ENCODE assay signal across 23 cellular contexts in the genomic region with DNA sequence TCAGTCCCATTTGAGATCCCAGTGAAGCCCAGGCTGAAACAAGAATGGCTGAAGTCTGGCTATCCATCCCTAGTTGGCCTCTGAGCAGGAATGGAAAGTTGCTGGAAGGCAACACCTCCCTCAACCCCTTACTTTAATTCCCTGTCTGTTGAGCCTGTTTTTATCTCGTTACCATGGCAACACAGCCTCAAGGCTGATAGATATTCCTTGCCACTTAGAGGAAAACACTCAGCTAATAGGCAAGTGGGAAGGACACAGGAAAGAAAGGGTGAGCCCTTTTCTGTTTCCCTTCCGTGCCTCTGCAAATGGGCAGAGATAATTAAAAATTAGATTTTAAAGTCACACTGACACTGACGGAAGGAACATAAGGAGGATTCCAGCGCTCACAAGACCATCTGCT.
DNase-seq lines count a peak whose midpoint lies in the region; ATAC-seq, FAIRE-seq and TF ChIP-seq lines count a peak whose summit lies in the region.
"Had no signal": no experiment of that assay in that cellular context is flagged by ENCODE, and none has a peak within 500 bp of the region (broad histone marks: within the 10 kb centered on the region; RNA-seq: fewer than 3 reads in every experiment).

No MANE protein-coding gene starts in this region.

- H2BK12ac ChIP-seq in H1 (ENCODE audit: low read depth, low read length) = no peak overlapping the region

- H3K4me3 ChIP-seq in H1 (ENCODE audit: extremely low read depth in 1 of 4, insufficient read depth in 2 of 4, low read depth in 3 of 4, low read length in 4 of 4) = no peak overlapping the region
- no peak overlapping the region for H3K4me3 ChIP-seq in vagina
- H3K4me3 ChIP-seq: dorsolateral prefrontal cortex, upper lobe of right lung had no signal

- H3K4me1 Mint-ChIP-seq in mesothelial cell of epicardium = peaks cover 39% of the 10 kb centered on the region
- no peaks in the 10 kb centered on the region for H3K4me1 Mint-ChIP-seq in stimulated activated naive CD8-positive, alpha-beta T cell treated with anti-CD3 and anti-CD28 coated beads, Interleukin-15, amount 100 ng/mL, for 72 hours
- H3K4me1 Mint-ChIP-seq: CD4-positive, alpha-beta memory T cell had no signal

- H3K56ac ChIP-seq in H1 (replicated peaks; ENCODE audit: insufficient read length, low read depth, low read length) = no peak overlapping the region

- no peak overlapping the region for H3K4me2 ChIP-seq in H1 (ENCODE audit: insufficient read depth in 1 of 2, low read depth in 2 of 2, low read length in 2 of 2)

- H3K4me1 ChIP-seq in H1 (replicated peaks in 1 of 4; ENCODE audit: control insufficient read depth in 3 of 4, insufficient read depth in 4 of 4, low read length in 3 of 4) = peaks cover 0 to 9% (median 4%) of the 10 kb centered on the region in 4 experiments; a peak in 4 of 7 replicates
- no peaks in the 10 kb centered on the region for H3K4me1 ChIP-seq in vagina
- H3K4me1 ChIP-seq: upper lobe of right lung had no signal

- no peak overlapping the region for H3K9ac ChIP-seq in H1 (replicated peaks in 1 of 4; ENCODE audit: extremely low read depth in 1 of 4, low read depth in 3 of 4, low read length in 3 of 4)

- no peak overlapping the region for H3K23ac ChIP-seq in H1 (ENCODE audit: insufficient read length)

- TF ChIP-seq POLR2A in H1 (IDR thresholded peaks at IDR 0.05; ENCODE audit: control extremely low read depth in 1 of 2, low read depth in 2 of 2, low read length in 2 of 2) = no peak
- no peak for TF ChIP-seq POLR2A in vagina (IDR thresholded peaks at IDR 0.05)

- no peak for ATAC-seq in GM18907 (IDR thresholded peaks at IDR 0.05; ENCODE audit: unreplicated experiment)
- no peak for ATAC-seq in stimulated activated naive CD8-positive, alpha-beta T cell treated with anti-CD3 and anti-CD28 coated beads, Interleukin-15, amount 100 ng/mL, for 72 hours
- ATAC-seq: activated CD8-positive, alpha-beta T cell treated with anti-CD3 and anti-CD28 coated beads, Interleukin-2, amount 10 ng/mL, durations not matched to agents 7 days and 5 days; HCT116; left lobe of liver; upper lobe of right lung had no signal

- intact Hi-C loops in vagina (cut with DNase I) = no loop called here

- H3K27me3 ChIP-seq in H1 (replicated peaks in 1 of 4; ENCODE audit: control insufficient read depth in 3 of 4, extremely low read depth in 1 of 4, insufficient read depth in 3 of 4, low read length in 3 of 4) (no peaks in the 10 kb centered on the region), vagina (no peaks in the 10 kb centered on the region)

- no peak overlapping the region for H4K91ac ChIP-seq in H1 (replicated peaks; ENCODE audit: insufficient read length, low read length)

- no peak for TF ChIP-seq CTCF in H1 (IDR thresholded peaks at IDR 0.05; ENCODE audit: control extremely low read depth in 1 of 3, insufficient read depth in 1 of 3, low read depth in 1 of 3, low read length in 3 of 3)
- no peak for TF ChIP-seq CTCF in mesothelial cell of epicardium (IDR thresholded peaks at IDR 0.05; ENCODE audit: unreplicated experiment)
- no peak for TF ChIP-seq CTCF in vagina (IDR thresholded peaks at IDR 0.05)

- H3K36me3 Mint-ChIP-seq in mesothelial cell of epicardium = peaks cover 4% of the 10 kb centered on the region
- H3K36me3 Mint-ChIP-seq: CD4-positive, alpha-beta memory T cell had no signal

- H3K23me2 ChIP-seq in H1 (ENCODE audit: low read depth, low read length) = no peaks in the 10 kb centered on the region; the same call in 1 of the 2 replicates

- no peak for TF ChIP-seq EP300 in H1 (IDR thresholded peaks at IDR 0.05; ENCODE audit: borderline replicate concordance in 1 of 2, low read depth in 2 of 2, low read length in 2 of 2)

- no peak overlapping the region for H2AFZ ChIP-seq in H1 (ENCODE audit: low read length)

- H3K18ac ChIP-seq in H1 (ENCODE audit: extremely low read depth, low read length) = no peak overlapping the region

- no peak overlapping the region for H2BK5ac ChIP-seq in H1 (ENCODE audit: low read depth, low read length)

- no peaks in the 10 kb centered on the region for H4K20me1 ChIP-seq in H1 (replicated peaks in 1 of 2; ENCODE audit: control insufficient read depth in 1 of 2, insufficient read depth in 2 of 2, low read length in 2 of 2)

- H3K9me3 ChIP-seq in H1 (ENCODE audit: insufficient read depth in 2 of 2, low read depth in 1 of 2, low read length in 1 of 2) (no peaks in the 10 kb centered on the region), vagina (no peaks in the 10 kb centered on the region)
- H3K9me3 ChIP-seq: upper lobe of right lung had no signal

- H3K27ac Mint-ChIP-seq in mesothelial cell of epicardium = peak overlapping the region; percentile 77
- H3K27ac Mint-ChIP-seq in stimulated activated naive CD8-positive, alpha-beta T cell treated with anti-CD3 and anti-CD28 coated beads, Interleukin-15, amount 100 ng/mL, for 72 hours = no peak overlapping the region
- H3K27ac Mint-ChIP-seq: activated CD8-positive, alpha-beta T cell treated with anti-CD3 and anti-CD28 coated beads, Interleukin-2, amount 10 ng/mL, durations not matched to agents 7 days and 5 days; CD4-positive, alpha-beta memory T cell had no signal

- WGBS in H1 (ENCODE audit: extremely low coverage in 1 of 2, insufficient coverage in 1 of 2, insufficient read length in 1 of 2, insufficient replicate concordance in 2 of 2, low coverage in 1 of 2, low lambda C conversion rate in 2 of 2, missing lambda C conversion rate in 1 of 2), 2 experiments = 92% methylated on average over 4 of the region's 4 CpGs; no CpG with 5 or more reads in 1 of the 2 experiments

- no peak overlapping the region for H3K4ac ChIP-seq in H1 (replicated peaks; ENCODE audit: insufficient read length, low read depth, low read length)

- no peak overlapping the region for H3K27ac ChIP-seq in H1 (ENCODE audit: low read depth, low read length)
- H3K27ac ChIP-seq in vagina = no peak overlapping the region
- H3K27ac ChIP-seq: dorsolateral prefrontal cortex, RWPE1, upper lobe of right lung had no signal

- H2BK20ac ChIP-seq in H1 (ENCODE audit: low read length) = no peak overlapping the region

- H3K27me3 Mint-ChIP-seq in mesothelial cell of epicardium (ENCODE audit: low read depth) = no peaks in the 10 kb centered on the region
- H3K27me3 Mint-ChIP-seq in stimulated activated naive CD8-positive, alpha-beta T cell treated with anti-CD3 and anti-CD28 coated beads, Interleukin-15, amount 100 ng/mL, for 72 hours = peaks cover 27% of the 10 kb centered on the region

- no peak overlapping the region for H2BK15ac ChIP-seq in H1 (ENCODE audit: low read length)

- no peaks in the 10 kb centered on the region; a peak in 1 of 4 replicates for H3K79me2 ChIP-seq in H1 (ENCODE audit: control insufficient read depth in 1 of 2, insufficient read depth in 2 of 2, low read length in 2 of 2)

- no peak for TF ChIP-seq RAD21 in H1 (IDR thresholded peaks at IDR 0.05 in 1 of 2, conservative IDR thresholded peaks at IDR 0.05 in 1 of 2; ENCODE audit: low read depth in 2 of 2, low read length in 2 of 2)

- H3K9me3 Mint-ChIP-seq in mesothelial cell of epicardium = peaks cover 7% of the 10 kb centered on the region
- peaks cover 6 to 8% of the 10 kb centered on the region in 2 donors for H3K9me3 Mint-ChIP-seq in stimulated activated naive CD8-positive, alpha-beta T cell treated with anti-CD3 and anti-CD28 coated beads, Interleukin-15, amount 100 ng/mL, for 72 hours

- peak overlapping the region; percentile 75; the same call in 1 of the 2 replicates for H2AK5ac ChIP-seq in H1 (ENCODE audit: low read depth, low read length)

- H4K5ac ChIP-seq in H1 (ENCODE audit: insufficient read length, low read depth, low read length) = no peak overlapping the region

- H2BK120ac ChIP-seq in H1 (replicated peaks; ENCODE audit: low read depth, low read length) = no peak overlapping the region

- no peak for FAIRE-seq in H1 (lab: Jason Lieb, UNC)

- no peaks in the 10 kb centered on the region; the same call in 1 of the 2 replicates for H3K79me1 ChIP-seq in H1 (ENCODE audit: low read depth, low read length)

- H3K36me3 ChIP-seq in H1 (ENCODE audit: control insufficient read depth in 2 of 4, insufficient read depth in 4 of 4, low read length in 3 of 4) = no peaks in the 10 kb centered on the region; a peak in 1 of 8 replicates
- no peaks in the 10 kb centered on the region for H3K36me3 ChIP-seq in vagina
- H3K36me3 ChIP-seq: upper lobe of right lung had no signal

- H3K4me3 Mint-ChIP-seq in mesothelial cell of epicardium = no peak overlapping the region
- no peak overlapping the region for H3K4me3 Mint-ChIP-seq in stimulated activated naive CD8-positive, alpha-beta T cell treated with anti-CD3 and anti-CD28 coated beads, Interleukin-15, amount 100 ng/mL, for 72 hours
- H3K4me3 Mint-ChIP-seq: activated CD8-positive, alpha-beta T cell treated with anti-CD3 and anti-CD28 coated beads, Interleukin-2, amount 10 ng/mL, durations not matched to agents 7 days and 5 days; CD4-positive, alpha-beta memory T cell had no signal

- no peak overlapping the region for H4K8ac ChIP-seq in H1 (ENCODE audit: extremely low read depth, insufficient read depth, low read length)

- peak; percentile 45 for DNase-seq in HEK293T (ENCODE audit: extremely low spot score)
- peak; percentile 76 for DNase-seq in NCI-H82 (lab: John Stamatoyannopoulos, UW)
- DNase-seq in H1 (ENCODE audit: low read depth in 1 of 2, low spot score in 2 of 2) = no peak
- DNase-seq in mesothelial cell of epicardium (ENCODE audit: low spot score in 2 of 2, unreplicated experiment in 2 of 2) = no peak
- DNase-seq in vagina (ENCODE audit: extremely low spot score in 2 of 2) = no peak
- DNase-seq in superior temporal gyrus (ENCODE audit: extremely low spot score) = no peak
- no peak for DNase-seq in stimulated activated naive CD8-positive, alpha-beta T cell treated with anti-CD3 and anti-CD28 coated beads, Interleukin-15, amount 100 ng/mL, for 72 hours
- DNase-seq: activated CD4-positive, CD25-positive, alpha-beta regulatory T cell treated with anti-CD3 and anti-CD28 coated beads, Interleukin-2, amount 50 U/mL, for 72 hours; activated CD8-positive, alpha-beta T cell treated with anti-CD3 and anti-CD28 coated beads, Interleukin-2, amount 10 ng/mL, durations not matched to agents 7 days and 5 days; activated T-cell treated with anti-CD3 and anti-CD28 coated beads, Interleukin-2, amount 50 U/mL, for 1 hour; amniotic stem cell; CD4-positive, alpha-beta memory T cell; DMS79; dorsolateral prefrontal cortex; NCI-H1694; NCI-H446 treated with DMSO at 0.1 percent for 48 hours; stimulated activated CD4-positive, alpha-beta T cell treated with anti-CD3 and anti-CD28 coated beads, Interleukin-4, amount 100 ng/mL, for 4 hours; T1000; upper lobe of right lung had no signal

- CTCF ChIA-PET in HEK293T (lab: Yijun Ruan, JAX) (no interaction called here), H1 (lab: Charles Lee; ENCODE audit: partially characterized antibody) (interaction anchor here (0.6 to 25.9 kb wide), 5 partner anchors 22 to 570 kb away, joined by 3 to 362 read pairs (median 3); no protein-coding TSS in a partner anchor)

- POLR2A ChIA-PET in HEK293T (lab: Yijun Ruan, JAX) = no interaction called here
- POLR2A ChIA-PET in H1 (lab: Charles Lee; ENCODE audit: partially characterized antibody) = no interaction called here

- H3K14ac ChIP-seq in H1 (ENCODE audit: insufficient read length) = no peak overlapping the region

TF ChIP-seq in HEK293T, 16 proteins besides CTCF, POLR2A, EP300 and RAD21 (continues in another document):
- TF ChIP-seq ARNT (IDR thresholded peaks at IDR 0.05) (no peak), ELF4 (IDR thresholded peaks at IDR 0.05) (no peak)

TF ChIP-seq in H1, 55 proteins besides CTCF, POLR2A, EP300 and RAD21 (continues in another document):
- no peak for TF ChIP-seq FOSL1 (IDR thresholded peaks at IDR 0.05; ENCODE audit: insufficient read depth, low read depth, low read length)

Comparison
In these comparisons a context has a peak if more than half of its experiments do, and no peak if none do; other contexts are left out.
1. DNase-seq: peak in HEK293T (single experiment) and NCI-H82 (single experiment); none in H1 (0 of 2), mesothelial cell of epicardium (0 of 2), vagina (0 of 2), superior temporal gyrus (single experiment) and stimulated activated naive CD8-positive, alpha-beta T cell treated with anti-CD3 and anti-CD28 coated beads, Interleukin-15, amount 100 ng/mL, for 72 hours (0 of 2).